Comparison of ENCODE assay signal across 7 cellular contexts in the genomic region with DNA sequence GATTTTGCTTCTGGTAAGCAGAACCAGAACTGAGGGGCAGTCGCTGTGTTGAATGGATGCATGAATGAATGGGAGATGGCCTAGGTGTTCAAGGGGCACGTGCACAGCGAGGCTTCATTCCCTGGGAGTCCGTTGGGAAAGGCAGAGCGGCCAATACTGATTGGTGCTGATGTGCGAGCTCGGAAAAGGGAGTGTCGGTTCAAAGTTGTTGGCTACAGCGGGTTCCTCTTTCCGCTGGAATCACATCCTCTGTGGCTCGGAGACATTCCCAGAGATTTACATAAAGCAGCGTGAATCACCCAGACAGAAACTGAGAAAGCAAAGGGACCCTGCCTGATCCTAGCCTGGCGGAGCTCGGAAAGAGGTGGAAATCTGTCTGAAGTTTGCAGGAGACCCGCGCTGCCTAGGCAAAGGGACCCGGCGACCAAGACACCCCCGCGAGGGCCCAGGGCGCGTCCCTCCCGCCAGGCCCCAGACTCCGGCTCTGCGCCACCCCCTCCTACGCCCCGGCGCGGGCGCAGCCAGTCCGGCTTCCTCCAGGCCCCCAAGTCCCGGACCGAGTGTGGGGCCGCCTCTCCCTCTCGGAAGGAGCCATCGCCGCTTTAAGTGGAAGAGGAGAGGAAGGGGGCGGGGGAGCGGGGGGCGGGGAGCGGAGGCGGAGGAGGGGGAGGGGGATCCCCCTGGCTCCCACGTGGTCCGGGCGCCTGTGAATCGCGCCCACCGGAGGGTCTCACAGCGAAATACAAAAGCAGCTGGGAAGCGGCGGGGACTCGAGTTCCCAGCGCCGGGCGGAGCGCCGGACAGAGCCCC. TPM values are rescaled to one million over a fixed set of nuclear protein-coding genes. Genes with fewer than 3 reads are reported as not detected.
DNase-seq lines count a peak whose midpoint lies in the region; ATAC-seq and TF ChIP-seq lines count a peak whose summit lies in the region.

A gene with protein sequence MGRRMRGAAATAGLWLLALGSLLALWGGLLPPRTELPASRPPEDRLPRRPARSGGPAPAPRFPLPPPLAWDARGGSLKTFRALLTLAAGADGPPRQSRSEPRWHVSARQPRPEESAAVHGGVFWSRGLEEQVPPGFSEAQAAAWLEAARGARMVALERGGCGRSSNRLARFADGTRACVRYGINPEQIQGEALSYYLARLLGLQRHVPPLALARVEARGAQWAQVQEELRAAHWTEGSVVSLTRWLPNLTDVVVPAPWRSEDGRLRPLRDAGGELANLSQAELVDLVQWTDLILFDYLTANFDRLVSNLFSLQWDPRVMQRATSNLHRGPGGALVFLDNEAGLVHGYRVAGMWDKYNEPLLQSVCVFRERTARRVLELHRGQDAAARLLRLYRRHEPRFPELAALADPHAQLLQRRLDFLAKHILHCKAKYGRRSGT (plus strand): TSS at position 774 of the 810 bp plus-strand sequence. CDS start 177 bp downstream, outside the sequence.

- H3K4me3 Mint-ChIP-seq in T-helper 17 cell = peak within 1 kb of the TSS; percentile 90

- H3K4me1 ChIP-seq in KMS-11 (ENCODE audit: low read depth, poor library complexity, severe bottlenecking) (peaks cover 52% of the 10 kb centered on the region), left lung (peaks cover 12 to 35% of the 10 kb centered on the region in 2 donors)

- H3K27me3 ChIP-seq in KMS-11 (ENCODE audit: insufficient read depth, low read depth) = no peaks in the 10 kb centered on the region
- peaks cover 16 to 64% of the 10 kb centered on the region in 2 donors for H3K27me3 ChIP-seq in left lung

- peaks cover 2% of the 10 kb centered on the region for H3K36me3 Mint-ChIP-seq in T-helper 17 cell (ENCODE audit: low read depth)

- TF ChIP-seq CTCF in KMS-11 (conservative IDR thresholded peaks at IDR 0.05; ENCODE audit: low read depth, low read length) (no peak), left lung (IDR thresholded peaks at IDR 0.05) (no peak)

- peak within 1 kb of the TSS; percentile 79 for H3K27ac ChIP-seq in KMS-11
- peak within 1 kb of the TSS; percentile 76 to 83 for H3K27ac ChIP-seq in left lung

- H3K4me3 ChIP-seq in GM08714 (ENCODE audit: low read length) = peak within 1 kb of the TSS; percentile 66; the same call in 1 of the 2 replicates
- H3K4me3 ChIP-seq in KMS-11 (IDR thresholded peaks at IDR 0.05; ENCODE audit: insufficient read depth, low read depth, low read length) = no peak within 1 kb of the TSS
- peak within 1 kb of the TSS; percentile 53 to 54 for H3K4me3 ChIP-seq in left lung

- ATAC-seq in GM21786 (IDR thresholded peaks at IDR 0.05; ENCODE audit: unreplicated experiment) = peak; percentile 27
- peak; percentile 18 for ATAC-seq in T-helper 17 cell
- peak; percentile 66 for ATAC-seq in left lung

- peak within 1 kb of the TSS; percentile 63 for H2AFZ ChIP-seq in KMS-11 (ENCODE audit: low read depth)

- peaks cover 8% of the 10 kb centered on the region for H3K4me1 Mint-ChIP-seq in T-helper 17 cell

- H3K27ac Mint-ChIP-seq in T-helper 17 cell = no peak within 1 kb of the TSS

- H3K4me2 ChIP-seq in KMS-11 = peak within 1 kb of the TSS; percentile 87

- H3K79me2 ChIP-seq in KMS-11 (ENCODE audit: insufficient read depth, low read depth) = peaks cover 22% of the 10 kb centered on the region; the same call in 1 of the 2 replicates

- intact Hi-C loops in left lung (cut with DNase I) = loop anchor here in 1 of 2 donors (5.0 kb wide), 1 partner anchor 644 kb away; no protein-coding TSS in a partner anchor

- H3K9me3 ChIP-seq in T-helper 17 cell (ENCODE audit: control insufficient read depth, low read length, poor library complexity, severe bottlenecking) = no peaks in the 10 kb centered on the region
- H3K9me3 ChIP-seq in left lung = no peaks in the 10 kb centered on the region

- peak within 1 kb of the TSS; percentile 91 for H3K9ac ChIP-seq in KMS-11

- DNase-seq in T-helper 17 cell = no peak
- DNase-seq in ecto neural progenitor cell (ENCODE audit: low spot score) = peak; percentile 92
- DNase-seq in left lung = peak; percentile 52 to 80
- peak; percentile 24 to 50 for DNase-seq in stimulated activated CD4-positive, alpha-beta T cell treated with anti-CD3 and anti-CD28 coated beads, Interleukin-4, amount 100 ng/mL, for 4 hours

- no peaks in the 10 kb centered on the region for H4K20me1 ChIP-seq in KMS-11 (ENCODE audit: insufficient read depth)

- peaks cover 79% of the 10 kb centered on the region for H3K27me3 Mint-ChIP-seq in T-helper 17 cell

- no peaks in the 10 kb centered on the region for H3K36me3 ChIP-seq in KMS-11 (ENCODE audit: insufficient read depth)
- H3K36me3 ChIP-seq in left lung = no peaks in the 10 kb centered on the region

RNA-seq across cellular contexts. Expression of the gene that starts here (rescaled TPM):
- not detected for total RNA-seq in T-helper 17 cell
- total RNA-seq in left lung = 1 to 10 TPM; 5.1 to 6.6 TPM

Comparison
In these comparisons a context has a peak if more than half of its experiments do, and no peak if none do; other contexts are left out.
1. RNA of the gene that starts here (total RNA-seq): 5.1 to 6.6 TPM in left lung; not detected in T-helper 17 cell; every median in the first group is over 4 times any median in the second.
2. Peak in ATAC-seq in T-helper 17 cell; RNA of the gene not detected or under 1 TPM.
3. DNase-seq: peak in ecto neural progenitor cell (single experiment), left lung (2 of 2) and stimulated activated CD4-positive, alpha-beta T cell treated with anti-CD3 and anti-CD28 coated beads, Interleukin-4, amount 100 ng/mL, for 4 hours (2 of 2); none in T-helper 17 cell (0 of 3).
4. Peak in every context shown above with its lines, with median percentiles within 50 percentile points of each other: ATAC-seq.